ENCODE assay signal across 14 cellular contexts in genomic region chr5:33235824-33236223, GRCh38.
DNase-seq lines count a peak whose midpoint lies in the region; ATAC-seq and TF ChIP-seq lines count a peak whose summit lies in the region.
"Had no signal": no experiment of that assay in that cellular context is flagged by ENCODE, and none has a peak within 500 bp of the region (broad histone marks: within the 10 kb centered on the region; RNA-seq: fewer than 3 reads in every experiment).

No MANE protein-coding gene starts in this region.

- H3K27me3 Mint-ChIP-seq in activated CD4-positive, alpha-beta T cell treated with anti-CD3 and anti-CD28 coated beads, Interleukin-2, amount 10 ng/mL, durations not matched to agents 24 days and 14 days, result no peaks in the 10 kb centered on the region
- H3K27me3 Mint-ChIP-seq: natural killer cell treated with Interleukin-12 subunit alpha and Interleukin-12 subunit beta and Interleukin-15 and Interleukin-18, amount 100 ng/mL, for 72 hours; type B pancreatic cell had no signal

- peaks cover 3% of the 10 kb centered on the region for H3K9me3 Mint-ChIP-seq in activated CD4-positive, alpha-beta T cell treated with anti-CD3 and anti-CD28 coated beads, Interleukin-2, amount 10 ng/mL, durations not matched to agents 24 days and 14 days
- H3K9me3 Mint-ChIP-seq: natural killer cell treated with Interleukin-12 subunit alpha and Interleukin-12 subunit beta and Interleukin-15 and Interleukin-18, amount 100 ng/mL, for 72 hours; type B pancreatic cell had no signal

- CTCF ChIA-PET in RWPE1 (lab: Yijun Ruan, JAX), result no interaction called here

- no peaks in the 10 kb centered on the region for H3K36me3 Mint-ChIP-seq in activated CD4-positive, alpha-beta T cell treated with anti-CD3 and anti-CD28 coated beads, Interleukin-2, amount 10 ng/mL, durations not matched to agents 24 days and 14 days (ENCODE audit: low read depth)
- H3K36me3 Mint-ChIP-seq: natural killer cell treated with Interleukin-12 subunit alpha and Interleukin-12 subunit beta and Interleukin-15 and Interleukin-18, amount 100 ng/mL, for 72 hours; type B pancreatic cell had no signal

- peaks cover 21% of the 10 kb centered on the region for H3K4me1 Mint-ChIP-seq in activated CD4-positive, alpha-beta T cell treated with anti-CD3 and anti-CD28 coated beads, Interleukin-2, amount 10 ng/mL, durations not matched to agents 24 days and 14 days

- H3K4me3 Mint-ChIP-seq in activated CD4-positive, alpha-beta T cell treated with anti-CD3 and anti-CD28 coated beads, Interleukin-2, amount 10 ng/mL, durations not matched to agents 24 days and 14 days, result peak overlapping the region; percentile 43
- H3K4me3 Mint-ChIP-seq: natural killer cell treated with Interleukin-12 subunit alpha and Interleukin-12 subunit beta and Interleukin-15 and Interleukin-18, amount 100 ng/mL, for 72 hours; type B pancreatic cell had no signal

- H3K9me3 ChIP-seq in mucosa of descending colon, result no peaks in the 10 kb centered on the region

- intact Hi-C loops in activated CD4-positive, alpha-beta T cell treated with anti-CD3 and anti-CD28 coated beads, Interleukin-2, amount 10 ng/mL, durations not matched to agents 24 days and 14 days (cut with micrococcal nuclease), result loop anchor here (2.0 kb wide), 1 partner anchor 65 kb away; no protein-coding TSS in a partner anchor
- intact Hi-C loops in mucosa of descending colon (cut with DNase I, micrococcal nuclease), result no loop called here

- POLR2A ChIA-PET in RWPE1 (lab: Yijun Ruan, JAX; ENCODE audit: low non-redundant PET), result no interaction called here

- DNase-seq in activated CD4-positive, alpha-beta T cell treated with anti-CD3 and anti-CD28 coated beads, Interleukin-2, amount 10 ng/mL, durations not matched to agents 24 days and 14 days, result peak; percentile 70
- no peak for DNase-seq in activated CD4-positive, alpha-beta T cell treated with anti-CD3 and anti-CD28 coated beads, Interleukin-2, amount 50 U/mL, for 1 hour
- no peak for DNase-seq in mucosa of descending colon
- DNase-seq in NCI-H2196 (lab: John Stamatoyannopoulos, UW; ENCODE audit: unreplicated experiment), result no peak
- DNase-seq in RWPE1 (ENCODE audit: low spot score), result no peak
- DNase-seq: activated CD4-positive, alpha-beta T cell treated with anti-CD3 and anti-CD28 coated beads for 1 hour; foreskin melanocyte; NCI-H1105 treated with DMSO at 0.1 percent for 48 hours had no signal

- no peak overlapping the region for H3K27ac ChIP-seq in RWPE1
- H3K27ac ChIP-seq: SK-N-MC had no signal

- H3K36me3 ChIP-seq in mucosa of descending colon (ENCODE audit: low read depth), result no peaks in the 10 kb centered on the region

- H3K4me1 ChIP-seq in mucosa of descending colon (ENCODE audit: low read depth), result peaks cover 4% of the 10 kb centered on the region

- ATAC-seq in GM21528 (IDR thresholded peaks at IDR 0.05; ENCODE audit: low FRiP score, unreplicated experiment) (peak; percentile 61), HG03565 (IDR thresholded peaks at IDR 0.05; ENCODE audit: unreplicated experiment) (peak; percentile 65), mucosa of descending colon (peak; percentile 56), HG02571 (IDR thresholded peaks at IDR 0.05; ENCODE audit: unreplicated experiment) (no peak)
- ATAC-seq: natural killer cell treated with Interleukin-12 subunit alpha and Interleukin-12 subunit beta and Interleukin-15 and Interleukin-18, amount 100 ng/mL, for 72 hours had no signal

- H3K4me3 ChIP-seq in mucosa of descending colon, result no peak overlapping the region
- H3K4me3 ChIP-seq: SK-N-MC had no signal

- no peak for TF ChIP-seq CTCF in mucosa of descending colon (IDR thresholded peaks at IDR 0.05)
- no peak for TF ChIP-seq CTCF in RWPE1 (conservative IDR thresholded peaks at IDR 0.05; ENCODE audit: low read depth)

- H3K27ac Mint-ChIP-seq in activated CD4-positive, alpha-beta T cell treated with anti-CD3 and anti-CD28 coated beads, Interleukin-2, amount 10 ng/mL, durations not matched to agents 24 days and 14 days, result peak overlapping the region; percentile 23
- H3K27ac Mint-ChIP-seq: natural killer cell treated with Interleukin-12 subunit alpha and Interleukin-12 subunit beta and Interleukin-15 and Interleukin-18, amount 100 ng/mL, for 72 hours; type B pancreatic cell had no signal
